Comparison of ENCODE assay signal across 6 cellular contexts in the genomic region with DNA sequence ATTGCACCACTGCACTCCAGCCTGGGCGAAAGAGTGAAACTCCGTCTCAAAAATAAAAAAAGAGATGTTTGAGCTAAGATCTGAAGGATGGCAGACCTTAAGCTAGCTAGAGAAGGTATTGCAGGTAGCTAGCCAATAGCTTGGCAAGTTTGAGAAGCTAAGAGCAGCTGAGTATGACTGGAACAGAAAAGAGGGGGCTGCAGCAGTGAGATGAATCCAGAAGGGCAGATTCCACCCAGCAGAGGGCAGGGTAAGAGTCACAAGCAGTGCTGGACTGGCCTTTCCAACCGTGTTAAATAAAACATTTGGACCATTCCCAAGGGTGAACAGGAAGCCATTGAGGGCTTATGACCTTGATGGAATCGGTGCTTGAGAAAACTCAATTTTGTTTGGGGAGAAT. TPM values are rescaled to one million over a fixed set of nuclear protein-coding genes. Genes with fewer than 3 reads are reported as not detected.
DNase-seq lines count a peak whose midpoint lies in the region; TF ChIP-seq lines count a peak whose summit lies in the region.

No MANE protein-coding gene starts in this region.

- TF ChIP-seq CTCF in hepatocyte (IDR thresholded peaks at IDR 0.05; ENCODE audit: poor library complexity), result peak; percentile 34

- no peak overlapping the region for H3K4me3 ChIP-seq in hepatocyte

- H3K27ac ChIP-seq in hepatocyte, result no peak overlapping the region

- no peaks in the 10 kb centered on the region for H3K27me3 ChIP-seq in hepatocyte

- H3K4me1 ChIP-seq in hepatocyte (ENCODE audit: insufficient read depth), result peaks cover 4% of the 10 kb centered on the region

- H3K36me3 ChIP-seq in hepatocyte (replicated peaks; ENCODE audit: insufficient read depth, low read depth), result no peaks in the 10 kb centered on the region

- DNase-seq in D341Med (ENCODE audit: low spot score) (peak; percentile 51), OCI-M1 (lab: John Stamatoyannopoulos, UW) (peak; percentile 26), hepatocyte (ENCODE audit: low spot score) (peak; percentile 26), COR-L47 (lab: John Stamatoyannopoulos, UW) (no peak), occipital lobe (lab: John Stamatoyannopoulos, UW) (no peak), NCI-H1694 (lab: John Stamatoyannopoulos, UW) (no peak)

- 78% methylated on average over 4 of the region's 4 CpGs for WGBS in hepatocyte (ENCODE audit: low lambda C conversion rate, missing lambda C conversion rate)

- no peaks in the 10 kb centered on the region for H3K9me2 ChIP-seq in hepatocyte (replicated peaks; ENCODE audit: insufficient read depth)

- H3K4me2 ChIP-seq in hepatocyte, result no peak overlapping the region

- no peaks in the 10 kb centered on the region for H3K9me3 ChIP-seq in hepatocyte (ENCODE audit: low read depth)

- no peaks in the 10 kb centered on the region for H4K20me1 ChIP-seq in hepatocyte (ENCODE audit: insufficient read depth, poor library complexity, severe bottlenecking)

- H3K79me2 ChIP-seq in hepatocyte, result no peaks in the 10 kb centered on the region

- H2AFZ ChIP-seq in hepatocyte, result no peak overlapping the region

RNA-seq across cellular contexts. Expression of gene PHAF1, which starts 5.7 kb away (rescaled TPM):
- 18.6 and 18.7 TPM in 2 replicates for total RNA-seq in hepatocyte
- polyA plus RNA-seq in hepatocyte, result 15.2 and 20.2 TPM in 2 replicates
- total RNA-seq in occipital lobe, result 19.8 TPM

RNA-seq across cellular contexts. Expression of gene B3GNT9, which starts 46.7 kb away (rescaled TPM):
- 33.3 and 34.5 TPM in 2 replicates for total RNA-seq in hepatocyte
- 37.5 and 44.2 TPM in 2 replicates for polyA plus RNA-seq in hepatocyte
- 1.2 TPM for total RNA-seq in occipital lobe

RNA-seq across cellular contexts. Expression of gene TRADD, which starts 55.6 kb away (rescaled TPM):
- total RNA-seq in hepatocyte, result 18.5 and 21.9 TPM in 2 replicates
- 31.4 and 32.4 TPM in 2 replicates for polyA plus RNA-seq in hepatocyte
- total RNA-seq in occipital lobe, result 1.2 TPM

RNA-seq across cellular contexts. Expression of gene FBXL8, which starts 55.7 kb away (rescaled TPM):
- total RNA-seq in hepatocyte (10.7 and 11.1 TPM in 2 replicates), occipital lobe (2.0 TPM)
- polyA plus RNA-seq in hepatocyte, result 15.9 and 19.8 TPM in 2 replicates

Comparison
In these comparisons a context has a peak if more than half of its experiments do, and no peak if none do; other contexts are left out.
1. DNase-seq: peak in D341Med (single experiment), OCI-M1 (single experiment) and hepatocyte (single experiment); none in COR-L47 (single experiment), occipital lobe (single experiment) and NCI-H1694 (single experiment).
2. RNA of gene B3GNT9, which starts 46.7 kb away (total RNA-seq): 33.3 to 34.5 TPM in hepatocyte; 1.2 TPM in occipital lobe (single experiment); every median in the first group is over 10 times any median in the second.